In the genomic region with DNA sequence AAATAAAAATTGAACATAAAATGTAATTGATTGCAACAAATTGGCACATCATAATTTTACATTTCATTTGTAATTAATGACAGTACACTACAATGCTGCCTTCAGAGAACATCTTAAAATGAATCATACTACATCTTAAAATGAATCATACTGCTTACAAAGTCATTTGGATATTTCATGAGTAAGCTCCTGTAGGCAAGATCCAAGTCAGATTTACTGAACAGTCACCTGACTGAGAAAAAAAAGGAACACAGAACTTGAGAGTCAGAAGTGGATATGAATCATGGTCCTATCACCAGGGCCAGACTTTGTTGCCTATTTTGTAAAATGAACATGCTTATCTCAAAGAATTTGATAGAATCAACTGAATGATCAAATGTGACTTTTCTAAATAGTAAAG, we compare ENCODE assay signal across 8 cellular contexts. TPM values are rescaled to one million over a fixed set of nuclear protein-coding genes. Genes with fewer than 3 reads are reported as not detected.
DNase-seq lines count a peak whose midpoint lies in the region; ATAC-seq and TF ChIP-seq lines count a peak whose summit lies in the region.

No MANE protein-coding gene starts in this region.

- H3K4me1 ChIP-seq in foreskin keratinocyte, result peaks cover 13% of the 10 kb centered on the region

- H3K27ac Mint-ChIP-seq in HFFc6 (peak overlapping the region; percentile 77), progenitor cell of endocrine pancreas (no peak overlapping the region)

- ATAC-seq in foreskin keratinocyte (peak; percentile 99), GM18498 (IDR thresholded peaks at IDR 0.05; ENCODE audit: unreplicated experiment) (no peak)

- TF ChIP-seq CTCF in HFFc6 (IDR thresholded peaks at IDR 0.05) (no peak), foreskin keratinocyte (conservative IDR thresholded peaks at IDR 0.05) (no peak), progenitor cell of endocrine pancreas (IDR thresholded peaks at IDR 0.05; ENCODE audit: unreplicated experiment) (no peak)

- peaks cover 2% of the 10 kb centered on the region; the same call in 1 of the 2 replicates for H3K27me3 Mint-ChIP-seq in HFFc6 (ENCODE audit: insufficient read depth)
- no peaks in the 10 kb centered on the region for H3K27me3 Mint-ChIP-seq in progenitor cell of endocrine pancreas

- H3K27me3 ChIP-seq in foreskin keratinocyte, result no peaks in the 10 kb centered on the region

- peak overlapping the region; percentile 50; the same call in 1 of the 2 replicates for H3K4me3 Mint-ChIP-seq in HFFc6
- H3K4me3 Mint-ChIP-seq in progenitor cell of endocrine pancreas (ENCODE audit: low read depth), result no peak overlapping the region

- H3K36me3 Mint-ChIP-seq in HFFc6 (ENCODE audit: low read depth) (peaks cover 11% of the 10 kb centered on the region), progenitor cell of endocrine pancreas (ENCODE audit: insufficient read depth) (peaks cover 32% of the 10 kb centered on the region)

- H3K27ac ChIP-seq in foreskin keratinocyte, result peak overlapping the region; percentile 28

- H3K9me3 Mint-ChIP-seq in HFFc6 (no peaks in the 10 kb centered on the region), progenitor cell of endocrine pancreas (ENCODE audit: low read depth) (no peaks in the 10 kb centered on the region)

- H3K4me1 Mint-ChIP-seq in HFFc6 (ENCODE audit: low read depth), result peaks cover 64% of the 10 kb centered on the region
- H3K4me1 Mint-ChIP-seq in progenitor cell of endocrine pancreas (ENCODE audit: low read depth), result no peaks in the 10 kb centered on the region

- peak; percentile 78 for DNase-seq in GM04503 (ENCODE audit: low read depth)
- DNase-seq in HFFc6, result peak; percentile 95
- peak; percentile 81 for DNase-seq in RPMI7951 (ENCODE audit: low read depth)
- peak; percentile 88 to 95 for DNase-seq in foreskin keratinocyte
- no peak for DNase-seq in germinal center (ENCODE audit: low spot score)
- no peak for DNase-seq in activated CD4-positive, alpha-beta T cell treated with anti-CD3 and anti-CD28 coated beads, Interleukin-2, amount 50 U/mL, for 48 hours
- no peak for DNase-seq in progenitor cell of endocrine pancreas (ENCODE audit: low spot score, unreplicated experiment)

RNA-seq across cellular contexts. Expression of gene FBLN5, which starts 32.7 kb away (rescaled TPM):
- 100 to 1,000 TPM; 127 to 242 (median 205) TPM for total RNA-seq in HFFc6 (2021; fragmentation: NEBNext Ultra II Directional; extraction: Animal tissue kit (Norgen Biotek cat#: 25700))
- under 0.01 TPM in 1 of 2 replicates, not detected in the other for total RNA-seq in RPMI7951 (2014; rRNA removed; shearing (Covaris generic))
- total RNA-seq in foreskin keratinocyte (0.28 and 0.75 TPM in 2 replicates), progenitor cell of endocrine pancreas (6.4 and 6.9 TPM in 2 replicates)
- 0.30 and 0.86 TPM in 2 replicates for polyA plus RNA-seq in foreskin keratinocyte

RNA-seq across cellular contexts. Expression of gene TRIP11, which starts 59.7 kb away (rescaled TPM):
- total RNA-seq in HFFc6 (2021; fragmentation: NEBNext Ultra II Directional; extraction: Animal tissue kit (Norgen Biotek cat#: 25700)), result 10 to 100 TPM; 54.6 to 62.0 (median 58.9) TPM
- total RNA-seq in RPMI7951 (2014; rRNA removed; shearing (Covaris generic)), result 17.9 and 30.2 TPM in 2 replicates
- total RNA-seq in foreskin keratinocyte, result 28.2 and 31.9 TPM in 2 replicates
- 3.6 and 3.7 TPM in 2 replicates for polyA plus RNA-seq in foreskin keratinocyte
- total RNA-seq in progenitor cell of endocrine pancreas, result 58.6 and 60.9 TPM in 2 replicates

Comparison
In these comparisons a context has a peak if more than half of its experiments do, and no peak if none do; other contexts are left out.
1. DNase-seq: peak in GM04503 (single experiment), HFFc6 (single experiment), RPMI7951 (single experiment) and foreskin keratinocyte (2 of 2); none in germinal center (single experiment), activated CD4-positive, alpha-beta T cell treated with anti-CD3 and anti-CD28 coated beads, Interleukin-2, amount 50 U/mL, for 48 hours (0 of 2) and progenitor cell of endocrine pancreas (single experiment).
2. RNA of gene FBLN5, which starts 32.7 kb away (total RNA-seq): 127 to 242 TPM in HFFc6; 6.4 to 6.9 TPM in progenitor cell of endocrine pancreas, 0.28 to 0.75 TPM in foreskin keratinocyte and under 0.01 TPM in RPMI7951; every median in the first group is over 10 times any median in the second.